Comparison of ENCODE assay signal across 10 cellular contexts in the genomic region with DNA sequence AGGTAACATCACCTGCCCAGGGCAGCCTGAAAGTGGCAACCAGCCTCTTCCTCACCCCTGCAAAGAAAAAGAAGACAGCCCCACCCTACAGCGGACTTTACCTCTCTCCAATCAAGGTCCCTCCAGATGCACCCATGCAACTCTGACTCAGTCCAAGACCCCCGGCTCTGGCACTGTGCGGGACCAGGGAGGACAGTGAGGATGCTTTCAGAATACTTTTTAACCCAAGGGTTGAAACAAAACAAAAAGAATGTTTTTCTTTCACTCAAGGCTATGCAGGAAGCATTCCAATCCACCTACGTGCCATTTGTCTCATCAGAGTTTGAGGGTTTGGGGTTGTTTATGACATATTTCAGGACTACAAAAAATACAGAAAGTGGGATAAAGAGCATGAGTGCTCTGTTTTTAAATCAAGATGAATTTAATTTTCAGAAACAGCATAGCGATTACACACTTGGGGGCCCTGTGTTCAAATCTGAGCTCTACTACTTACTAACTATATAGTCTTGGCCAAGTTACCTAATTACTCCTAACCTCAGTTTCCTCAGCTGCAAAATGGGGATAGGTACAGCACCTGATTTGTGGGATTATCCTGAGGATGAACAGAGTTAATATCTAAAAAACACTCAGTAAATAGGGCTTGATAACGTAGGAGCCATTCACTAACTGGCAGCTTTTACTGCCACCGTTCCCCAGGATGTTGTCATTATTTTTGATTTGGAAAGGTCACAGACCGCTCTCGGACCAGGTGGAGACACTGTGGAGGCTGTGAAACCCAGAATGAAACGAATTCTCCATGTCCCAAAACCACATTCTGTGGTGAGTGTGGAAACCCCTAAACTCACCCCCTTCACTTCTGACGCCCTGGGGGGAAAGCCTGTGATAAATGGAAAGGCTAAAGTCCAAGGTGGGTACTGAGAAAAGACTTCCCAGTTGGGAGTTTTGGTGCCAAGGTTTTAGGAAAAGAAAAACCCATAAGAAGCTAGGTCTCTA. TPM values are rescaled to one million over a fixed set of nuclear protein-coding genes. Genes with fewer than 3 reads are reported as not detected.
DNase-seq lines count a peak whose midpoint lies in the region; ATAC-seq and TF ChIP-seq lines count a peak whose summit lies in the region.
"Had no signal": no experiment of that assay in that cellular context is flagged by ENCODE, and none has a peak within 500 bp of the region (broad histone marks: within the 10 kb centered on the region; RNA-seq: fewer than 3 reads in every experiment).

No MANE protein-coding gene starts in this region.

- H2BK120ac ChIP-seq in trophoblast cell (ENCODE audit: insufficient read depth, low read length, poor library complexity) = no peak overlapping the region

- H3K4me1 ChIP-seq in Peyer's patch = peaks cover 0 to 15% (median 0%) of the 10 kb centered on the region in 4 donors
- peaks cover 3% of the 10 kb centered on the region in 2 experiments for H3K4me1 ChIP-seq in trophoblast cell (ENCODE audit: control insufficient read depth in 1 of 2, insufficient read depth in 2 of 2, low read length in 2 of 2)

- H3K79me1 ChIP-seq in trophoblast cell (ENCODE audit: low read length) = peaks cover 1% of the 10 kb centered on the region

- no peak overlapping the region for H2BK12ac ChIP-seq in trophoblast cell (ENCODE audit: low read length)

- no peak for ATAC-seq in HG02642 (IDR thresholded peaks at IDR 0.05; ENCODE audit: poor library complexity, unreplicated experiment)

- no peaks in the 10 kb centered on the region for H3K27me3 ChIP-seq in Peyer's patch
- no peaks in the 10 kb centered on the region for H3K27me3 ChIP-seq in trophoblast cell (ENCODE audit: insufficient read depth, low read length)

- no peaks in the 10 kb centered on the region for H3K9me3 ChIP-seq in Peyer's patch
- H3K9me3 ChIP-seq in trophoblast cell (ENCODE audit: insufficient read depth, low read depth, low read length) = no peaks in the 10 kb centered on the region

- H3K36me3 ChIP-seq in Peyer's patch = no peaks in the 10 kb centered on the region
- no peaks in the 10 kb centered on the region for H3K36me3 ChIP-seq in trophoblast cell (ENCODE audit: control insufficient read depth in 1 of 2, insufficient read depth in 2 of 2, low read length in 2 of 2)

- no peak overlapping the region for H3K9ac ChIP-seq in trophoblast cell (ENCODE audit: low read length)
- H3K9ac ChIP-seq: KMS-11 had no signal

- DNase-seq in AG10803 (ENCODE audit: low read depth) (peak; percentile 70), Peyer's patch (no peak), epithelial cell of esophagus (ENCODE audit: low read depth) (peak; percentile 45), trophoblast cell (peak; percentile 46 to 71), NCI-H2227 (lab: John Stamatoyannopoulos, UW; ENCODE audit: unreplicated experiment) (no peak), NCI-H1930 (lab: John Stamatoyannopoulos, UW) (no peak), NCI-H1417 (lab: John Stamatoyannopoulos, UW) (no peak)
- DNase-seq: CD4-positive, alpha-beta T cell had no signal

- H3K18ac ChIP-seq in trophoblast cell (ENCODE audit: low read length) = no peak overlapping the region

- no peak for TF ChIP-seq CTCF in AG10803 (conservative IDR thresholded peaks at IDR 0.05; ENCODE audit: low read length)
- TF ChIP-seq CTCF in Peyer's patch (IDR thresholded peaks at IDR 0.05) = no peak
- TF ChIP-seq CTCF in epithelial cell of esophagus (IDR thresholded peaks at IDR 0.05; ENCODE audit: insufficient read depth, low read depth, low read length, missing control alignments) = no peak

- no peak overlapping the region for H3K4me2 ChIP-seq in trophoblast cell (ENCODE audit: low read length)
- H3K4me2 ChIP-seq: KMS-11 had no signal

- peaks cover 7% of the 10 kb centered on the region for H3K79me2 ChIP-seq in trophoblast cell (ENCODE audit: control insufficient read depth, insufficient read depth, low read length, poor library complexity)

- H3K14ac ChIP-seq in trophoblast cell (ENCODE audit: low read length) = no peak overlapping the region

- peak overlapping the region in 3 of 4 donors; percentile 1 to 84 (median 58) for H3K27ac ChIP-seq in Peyer's patch
- no peak overlapping the region for H3K27ac ChIP-seq in trophoblast cell (ENCODE audit: low read depth, low read length)
- H3K27ac ChIP-seq: KMS-11 had no signal

- H3K4ac ChIP-seq in trophoblast cell (ENCODE audit: low read depth, low read length) = peak overlapping the region; percentile 33

- H3K23ac ChIP-seq in trophoblast cell (ENCODE audit: low read length) = no peak overlapping the region

- peak overlapping the region; percentile 28 for H4K91ac ChIP-seq in trophoblast cell (ENCODE audit: low read depth, low read length)

- H4K12ac ChIP-seq in trophoblast cell (ENCODE audit: low read depth, low read length) = no peak overlapping the region

- H3K4me3 ChIP-seq in AG10803 (ENCODE audit: low read length) (no peak overlapping the region), Peyer's patch (no peak overlapping the region), epithelial cell of esophagus (ENCODE audit: low read length) (no peak overlapping the region), trophoblast cell (ENCODE audit: low read depth, low read length) (no peak overlapping the region)

- WGBS in trophoblast cell (ENCODE audit: extremely low coverage, insufficient coverage, insufficient read length) = no CpG with 5 or more reads among the region's 11 CpGs

- no peak overlapping the region for H2AFZ ChIP-seq in trophoblast cell (ENCODE audit: insufficient read depth, low read length, poor library complexity)

- peak overlapping the region; percentile 23 for H2AK5ac ChIP-seq in trophoblast cell (ENCODE audit: low read length)

- TF ChIP-seq POLR2A in Peyer's patch (IDR thresholded peaks at IDR 0.05) = no peak

- no peak overlapping the region for H2BK5ac ChIP-seq in trophoblast cell (ENCODE audit: low read depth, low read length, poor library complexity)

- H4K8ac ChIP-seq in trophoblast cell (ENCODE audit: low read depth, low read length) = no peak overlapping the region

RNA-seq across cellular contexts. Expression of gene PLAAT3, which starts 5.6 kb away (rescaled TPM):
- total RNA-seq in Peyer's patch = 10 to 100 TPM in 3 of 4 donors, 1 to 10 TPM in 1; 6.8 to 20.1 (median 18.4) TPM
- 64.9 and 69.8 TPM in 2 replicates for polyA plus RNA-seq in trophoblast cell (2013)

RNA-seq across cellular contexts. Expression of gene PLAAT2, which starts 45.5 kb away (rescaled TPM):
- total RNA-seq in Peyer's patch = 100 to 1,000 TPM in 1 of 4 donors, 10 to 100 TPM in 3; 13.2 to 144 (median 68.7) TPM
- polyA plus RNA-seq in trophoblast cell (2013) = 0.18 and 0.22 TPM in 2 replicates

Comparison
In these comparisons a context has a peak if more than half of its experiments do, and no peak if none do; other contexts are left out.
1. DNase-seq: peak in AG10803 (single experiment), epithelial cell of esophagus (single experiment) and trophoblast cell (2 of 2); none in Peyer's patch (0 of 3), NCI-H2227 (single experiment), NCI-H1930 (0 of 2) and NCI-H1417 (0 of 3).